In genomic region chr1:161439280-161440232, GRCh38 we compare ENCODE assay signal across 1 cellular context.
TF ChIP-seq lines count a peak whose summit lies in the region.

No MANE protein-coding gene starts in this region.

TF ChIP-seq in SK-N-SH, 30 proteins besides CTCF, POLR2A, EP300 and RAD21 (continued from another document):
- no peak for TF ChIP-seq ZBTB33 (IDR thresholded peaks at IDR 0.05; ENCODE audit: borderline replicate concordance, low read depth)
